Comparison of ENCODE assay signal across 14 cellular contexts in the genomic region with DNA sequence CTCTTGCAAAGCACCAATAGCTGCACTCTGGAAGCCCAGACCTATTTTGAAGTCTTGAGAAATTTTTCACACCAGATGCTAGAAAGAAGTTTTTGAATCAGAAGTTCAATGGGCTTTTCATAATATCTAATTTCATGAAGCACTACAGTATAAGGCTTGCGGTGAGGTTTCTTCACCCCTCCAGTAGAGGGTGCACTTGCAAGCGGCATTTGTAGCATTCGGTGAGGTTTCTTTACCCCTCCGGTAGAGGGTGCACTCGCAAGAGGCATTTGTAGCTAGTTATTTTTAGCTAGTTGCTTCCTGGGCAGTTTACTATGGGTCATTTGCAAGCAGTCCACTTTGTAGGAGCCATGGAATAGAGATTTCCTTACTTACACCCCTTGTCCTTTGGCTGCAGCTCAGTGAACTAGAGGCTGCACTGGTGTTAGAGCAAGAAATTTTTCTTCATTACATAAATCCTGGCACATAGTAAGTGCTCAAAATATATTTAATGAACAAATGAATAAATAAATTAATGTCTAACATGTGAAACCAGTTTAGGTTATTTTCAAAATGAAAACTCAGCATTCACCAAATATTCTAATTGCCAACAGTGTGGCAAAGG. TPM values are rescaled to one million over a fixed set of nuclear protein-coding genes. Genes with fewer than 3 reads are reported as not detected.
DNase-seq lines count a peak whose midpoint lies in the region; ATAC-seq and TF ChIP-seq lines count a peak whose summit lies in the region.
"Had no signal": no experiment of that assay in that cellular context is flagged by ENCODE, and none has a peak within 500 bp of the region (broad histone marks: within the 10 kb centered on the region; RNA-seq: fewer than 3 reads in every experiment).

No MANE protein-coding gene starts in this region.

- H3K27ac Mint-ChIP-seq in endodermal cell, result no peak overlapping the region
- no peak overlapping the region for H3K27ac Mint-ChIP-seq in activated CD8-positive, alpha-beta T cell treated with anti-CD3 and anti-CD28 coated beads, Interleukin-2, amount 10 ng/mL, durations not matched to agents 7 days and 5 days
- H3K27ac Mint-ChIP-seq: activated B cell treated with CpG ODN at 0.5 μM for 24 hours had no signal

- H3K9ac ChIP-seq in endodermal cell (ENCODE audit: extremely low read depth, low read length, poor library complexity, severe bottlenecking) (no peak overlapping the region), parathyroid adenoma (no peak overlapping the region)

- H3K4me1 ChIP-seq in endodermal cell (ENCODE audit: control insufficient read depth, insufficient read depth, low read length) (no peaks in the 10 kb centered on the region), parathyroid adenoma (no peaks in the 10 kb centered on the region)

- peaks cover 8% of the 10 kb centered on the region for H3K27me3 Mint-ChIP-seq in endodermal cell (ENCODE audit: insufficient read depth)
- H3K27me3 Mint-ChIP-seq in activated CD8-positive, alpha-beta T cell treated with anti-CD3 and anti-CD28 coated beads, Interleukin-2, amount 10 ng/mL, durations not matched to agents 7 days and 5 days (ENCODE audit: low read depth), result no peaks in the 10 kb centered on the region
- H3K27me3 Mint-ChIP-seq: activated B cell treated with CpG ODN at 0.5 μM for 24 hours had no signal

- DNase-seq in NB4 (ENCODE audit: low read depth), result peak; percentile 27
- no peak for DNase-seq in endodermal cell
- DNase-seq in activated CD8-positive, alpha-beta T cell treated with anti-CD3 and anti-CD28 coated beads, Interleukin-2, amount 10 ng/mL, durations not matched to agents 7 days and 5 days, result no peak
- DNase-seq in medulla oblongata (ENCODE audit: extremely low spot score), result no peak
- no peak for DNase-seq in CD1c-positive myeloid dendritic cell (ENCODE audit: extremely low spot score)
- DNase-seq: activated B cell treated with CpG ODN at 0.5 μM for 24 hours; central memory CD4-positive, alpha-beta T cell; COR-L47; posterior cingulate gyrus; substantia nigra had no signal

- H3K4me1 Mint-ChIP-seq in endodermal cell, result peaks cover 19% of the 10 kb centered on the region
- no peaks in the 10 kb centered on the region for H3K4me1 Mint-ChIP-seq in activated CD8-positive, alpha-beta T cell treated with anti-CD3 and anti-CD28 coated beads, Interleukin-2, amount 10 ng/mL, durations not matched to agents 7 days and 5 days (ENCODE audit: low read depth)
- H3K4me1 Mint-ChIP-seq: activated B cell treated with CpG ODN at 0.5 μM for 24 hours had no signal

- no peaks in the 10 kb centered on the region for H3K9me3 Mint-ChIP-seq in endodermal cell
- peaks cover 4% of the 10 kb centered on the region for H3K9me3 Mint-ChIP-seq in activated CD8-positive, alpha-beta T cell treated with anti-CD3 and anti-CD28 coated beads, Interleukin-2, amount 10 ng/mL, durations not matched to agents 7 days and 5 days (ENCODE audit: insufficient read depth)

- 92 to 95% methylated on average over 4 to 5 of the region's 5 CpGs for WGBS in endodermal cell (ENCODE audit: insufficient coverage in 1 of 2, insufficient read length in 1 of 2), 2 experiments

- H3K79me2 ChIP-seq in parathyroid adenoma, result no peaks in the 10 kb centered on the region

- CTCF ChIA-PET in activated CD8-positive, alpha-beta T cell treated with anti-CD3 and anti-CD28 coated beads, Interleukin-2, amount 10 ng/mL, durations not matched to agents 7 days and 5 days (lab: Charles Lee), result no interaction called here

- POLR2A ChIA-PET in activated CD8-positive, alpha-beta T cell treated with anti-CD3 and anti-CD28 coated beads, Interleukin-2, amount 10 ng/mL, durations not matched to agents 7 days and 5 days (lab: Charles Lee), result no interaction called here

- no peak overlapping the region for H3K4me3 Mint-ChIP-seq in endodermal cell
- H3K4me3 Mint-ChIP-seq in activated CD8-positive, alpha-beta T cell treated with anti-CD3 and anti-CD28 coated beads, Interleukin-2, amount 10 ng/mL, durations not matched to agents 7 days and 5 days, result no peak overlapping the region
- H3K4me3 Mint-ChIP-seq: activated B cell treated with CpG ODN at 0.5 μM for 24 hours had no signal

- no peaks in the 10 kb centered on the region for H3K9me3 ChIP-seq in endodermal cell (ENCODE audit: control insufficient read depth, low read length)
- H3K9me3 ChIP-seq in parathyroid adenoma (ENCODE audit: control insufficient read depth, low read length), result no peaks in the 10 kb centered on the region

- no peak overlapping the region for H3K4me2 ChIP-seq in parathyroid adenoma (ENCODE audit: low read length)

- H2AFZ ChIP-seq in parathyroid adenoma, result no peak overlapping the region

- TF ChIP-seq POLR2A in NB4 (IDR thresholded peaks at IDR 0.05; ENCODE audit: extremely low read depth, insufficient read length), result no peak

- no peaks in the 10 kb centered on the region for H3K36me3 Mint-ChIP-seq in endodermal cell (ENCODE audit: low read depth)
- no peaks in the 10 kb centered on the region for H3K36me3 Mint-ChIP-seq in activated CD8-positive, alpha-beta T cell treated with anti-CD3 and anti-CD28 coated beads, Interleukin-2, amount 10 ng/mL, durations not matched to agents 7 days and 5 days (ENCODE audit: low read depth)

- no peak overlapping the region for H3K27ac ChIP-seq in endodermal cell (ENCODE audit: low read depth, low read length)
- no peak overlapping the region for H3K27ac ChIP-seq in parathyroid adenoma

- no peaks in the 10 kb centered on the region for H3K36me3 ChIP-seq in endodermal cell (ENCODE audit: control insufficient read depth, insufficient read depth, low read length)
- H3K36me3 ChIP-seq in parathyroid adenoma (ENCODE audit: control insufficient read depth, insufficient read depth, low read length), result no peaks in the 10 kb centered on the region

- no peak overlapping the region for H3K4me3 ChIP-seq in GM12875 (ENCODE audit: low read depth, low read length)
- no peak overlapping the region for H3K4me3 ChIP-seq in NB4 (ENCODE audit: low read depth, low read length)
- H3K4me3 ChIP-seq in endodermal cell (ENCODE audit: low read length), result no peak overlapping the region
- H3K4me3 ChIP-seq in parathyroid adenoma (ENCODE audit: low read depth, low read length), result no peak overlapping the region

- no peak for ATAC-seq in activated CD8-positive, alpha-beta T cell treated with anti-CD3 and anti-CD28 coated beads, Interleukin-2, amount 10 ng/mL, durations not matched to agents 7 days and 5 days
- ATAC-seq in HG03342 (IDR thresholded peaks at IDR 0.05; ENCODE audit: unreplicated experiment), result no peak

- peaks cover 45% of the 10 kb centered on the region for H3K27me3 ChIP-seq in endodermal cell (ENCODE audit: control insufficient read depth, insufficient read depth, low read length, poor library complexity, severe bottlenecking)
- H3K27me3 ChIP-seq in parathyroid adenoma (ENCODE audit: control insufficient read depth, insufficient read depth, low read length), result no peaks in the 10 kb centered on the region

- TF ChIP-seq CTCF in GM12875 (IDR thresholded peaks at IDR 0.05; ENCODE audit: borderline replicate concordance, insufficient read depth, low read depth, low read length) (peak; percentile 33; the same call in 1 of the 2 replicates), NB4 (IDR thresholded peaks at IDR 0.05; ENCODE audit: low read depth, low read length) (peak; percentile 39), endodermal cell (conservative IDR thresholded peaks at IDR 0.05) (peak; percentile 72), parathyroid adenoma (IDR thresholded peaks at IDR 0.05) (peak; percentile 15)

RNA-seq across cellular contexts. Expression of a gene that starts 7.8 kb away (rescaled TPM):
- 1 to 10 TPM; 2.7 to 6.0 TPM for total RNA-seq in endodermal cell
- polyA plus RNA-seq in endodermal cell (2013, experiment 1 of 2), result 2.8 TPM
- polyA plus RNA-seq in endodermal cell (2013, experiment 2 of 2), result 4.9 TPM
- not detected for total RNA-seq in activated CD8-positive, alpha-beta T cell treated with anti-CD3 and anti-CD28 coated beads, Interleukin-2, amount 10 ng/mL, durations not matched to agents 7 days and 5 days
- total RNA-seq: activated B cell treated with CpG ODN at 0.5 μM for 24 hours, LHCN-M2 had no signal

Comparison
In these comparisons a context has a peak if more than half of its experiments do, and no peak if none do; other contexts are left out.
1. CTCF ChIP-seq: peak in every context shown above with its lines; median percentile 72 in endodermal cell; 39 in NB4; 33 in GM12875; 15 in parathyroid adenoma.